In the genomic region with DNA sequence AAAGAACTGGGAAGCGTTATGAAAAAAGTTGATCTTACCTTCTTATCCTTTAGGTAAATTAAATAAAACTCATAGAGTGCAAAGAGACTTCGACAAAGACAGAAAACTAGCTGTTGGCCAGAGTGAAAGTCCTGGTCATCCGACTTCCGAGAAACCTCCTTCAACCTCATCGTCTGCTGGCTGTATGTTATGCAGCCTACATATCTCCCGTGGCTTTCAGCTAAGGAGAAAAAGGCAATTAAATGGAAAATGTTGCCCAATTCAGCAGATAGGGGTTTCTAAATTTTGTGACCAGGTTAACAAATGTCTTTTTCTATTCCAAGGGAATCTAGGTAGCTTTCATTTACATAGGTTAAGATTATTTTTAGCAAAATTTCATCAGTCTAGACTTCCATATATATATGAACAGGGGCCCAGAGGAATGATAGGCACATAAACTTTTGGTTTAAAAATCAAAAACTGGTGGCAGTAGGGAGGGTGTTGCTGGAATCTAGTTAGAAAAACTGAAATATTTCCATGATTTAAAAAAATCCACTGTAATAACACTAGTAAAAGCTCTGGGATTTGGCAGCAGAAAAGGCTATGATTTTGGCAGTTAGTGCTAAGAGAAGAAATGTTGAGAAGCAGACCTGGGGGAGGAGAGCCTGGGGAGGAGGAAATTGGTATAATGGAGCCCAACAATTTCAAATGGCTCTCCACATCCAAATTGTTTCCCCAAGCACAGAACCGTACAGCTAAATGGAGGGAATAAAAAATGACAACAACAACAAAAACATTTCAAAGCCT, we compare ENCODE assay signal across 22 cellular contexts. TPM values are rescaled to one million over a fixed set of nuclear protein-coding genes. Genes with fewer than 3 reads are reported as not detected.
DNase-seq lines count a peak whose midpoint lies in the region; TF ChIP-seq lines count a peak whose summit lies in the region.
"Had no signal": no experiment of that assay in that cellular context is flagged by ENCODE, and none has a peak within 500 bp of the region (broad histone marks: within the 10 kb centered on the region; RNA-seq: fewer than 3 reads in every experiment).

No MANE protein-coding gene starts in this region.

- H3K27me3 Mint-ChIP-seq in HFFc6 (ENCODE audit: insufficient read depth) (peaks cover 2% of the 10 kb centered on the region), chondrocyte (ENCODE audit: low read depth) (no peaks in the 10 kb centered on the region)
- H3K27me3 Mint-ChIP-seq: activated CD4-positive, alpha-beta memory T cell treated with anti-CD3 and anti-CD28 coated beads, Interleukin-2, amount 10 ng/mL, durations not matched to agents 7 days and 5 days; activated naive CD4-positive, alpha-beta T cell treated with anti-CD3 and anti-CD28 coated beads, Interleukin-2, amount 10 ng/mL, durations not matched to agents 7 days and 5 days had no signal

- H3K27ac ChIP-seq in muscle layer of colon (ENCODE audit: low read depth, low read length) (peak overlapping the region; percentile 39), transverse colon (peak overlapping the region; percentile 67 to 77 (median 68))
- H3K27ac ChIP-seq: gastrocnemius medialis, neutrophil had no signal

- TF ChIP-seq CTCF in HFFc6 (IDR thresholded peaks at IDR 0.05) (no peak), chondrocyte (IDR thresholded peaks at IDR 0.05) (no peak), transverse colon (IDR thresholded peaks at IDR 0.05) (no peak)

- H3K27me3 ChIP-seq in muscle layer of colon (ENCODE audit: control insufficient read depth in 1 of 2, insufficient read depth in 2 of 2, low read length in 2 of 2) (no peaks in the 10 kb centered on the region), transverse colon (no peaks in the 10 kb centered on the region)
- H3K27me3 ChIP-seq: gastrocnemius medialis, neutrophil had no signal

- H3K27ac Mint-ChIP-seq in HFFc6 (peak overlapping the region; percentile 85), chondrocyte (ENCODE audit: unreplicated experiment) (peak overlapping the region; percentile 89)
- H3K27ac Mint-ChIP-seq: activated CD4-positive, alpha-beta memory T cell treated with anti-CD3 and anti-CD28 coated beads, Interleukin-2, amount 10 ng/mL, durations not matched to agents 7 days and 5 days; activated naive CD4-positive, alpha-beta T cell treated with anti-CD3 and anti-CD28 coated beads, Interleukin-2, amount 10 ng/mL, durations not matched to agents 7 days and 5 days; stimulated activated effector memory CD8-positive, alpha-beta T cell treated with anti-CD3 and anti-CD28 coated beads, Interleukin-12 subunit alpha, Interleukin-12 subunit beta, amount 100 ng/mL, for 72 hours had no signal

- TF ChIP-seq EP300 in transverse colon (IDR thresholded peaks at IDR 0.05; ENCODE audit: low read depth) = no peak

- H3K4me3 Mint-ChIP-seq in HFFc6 = peak overlapping the region; percentile 66
- H3K4me3 Mint-ChIP-seq in chondrocyte (ENCODE audit: unreplicated experiment) = no peak overlapping the region
- H3K4me3 Mint-ChIP-seq: activated CD4-positive, alpha-beta memory T cell treated with anti-CD3 and anti-CD28 coated beads, Interleukin-2, amount 10 ng/mL, durations not matched to agents 7 days and 5 days; activated naive CD4-positive, alpha-beta T cell treated with anti-CD3 and anti-CD28 coated beads, Interleukin-2, amount 10 ng/mL, durations not matched to agents 7 days and 5 days; stimulated activated effector memory CD8-positive, alpha-beta T cell treated with anti-CD3 and anti-CD28 coated beads, Interleukin-12 subunit alpha, Interleukin-12 subunit beta, amount 100 ng/mL, for 72 hours had no signal

- H3K36me3 Mint-ChIP-seq in HFFc6 (ENCODE audit: low read depth) = peaks cover 51% of the 10 kb centered on the region
- H3K36me3 Mint-ChIP-seq in chondrocyte (ENCODE audit: low read depth) = peaks cover 9% of the 10 kb centered on the region
- H3K36me3 Mint-ChIP-seq: activated naive CD4-positive, alpha-beta T cell treated with anti-CD3 and anti-CD28 coated beads, Interleukin-2, amount 10 ng/mL, durations not matched to agents 7 days and 5 days; stimulated activated effector memory CD8-positive, alpha-beta T cell treated with anti-CD3 and anti-CD28 coated beads, Interleukin-12 subunit alpha, Interleukin-12 subunit beta, amount 100 ng/mL, for 72 hours had no signal

- H3K4me1 Mint-ChIP-seq in HFFc6 (ENCODE audit: low read depth) (peaks cover 81% of the 10 kb centered on the region), chondrocyte (ENCODE audit: low read depth) (peaks cover 90% of the 10 kb centered on the region)
- H3K4me1 Mint-ChIP-seq: activated CD4-positive, alpha-beta memory T cell treated with anti-CD3 and anti-CD28 coated beads, Interleukin-2, amount 10 ng/mL, durations not matched to agents 7 days and 5 days; activated naive CD4-positive, alpha-beta T cell treated with anti-CD3 and anti-CD28 coated beads, Interleukin-2, amount 10 ng/mL, durations not matched to agents 7 days and 5 days; stimulated activated effector memory CD8-positive, alpha-beta T cell treated with anti-CD3 and anti-CD28 coated beads, Interleukin-12 subunit alpha, Interleukin-12 subunit beta, amount 100 ng/mL, for 72 hours had no signal

- H3K4me1 ChIP-seq in muscle layer of colon (ENCODE audit: insufficient read depth, low read length) = peaks cover 40% of the 10 kb centered on the region
- H3K4me1 ChIP-seq in transverse colon = peaks cover 0 to 33% (median 27%) of the 10 kb centered on the region in 4 donors
- H3K4me1 ChIP-seq: gastrocnemius medialis had no signal

- no peak overlapping the region for H3K9ac ChIP-seq in muscle layer of colon (ENCODE audit: low read length)

- TF ChIP-seq POLR2A in transverse colon (IDR thresholded peaks at IDR 0.05) = no peak

- H3K9me3 ChIP-seq in muscle layer of colon (ENCODE audit: low read length) = no peaks in the 10 kb centered on the region
- no peaks in the 10 kb centered on the region for H3K9me3 ChIP-seq in transverse colon
- H3K9me3 ChIP-seq: gastrocnemius medialis, neutrophil had no signal

- in situ Hi-C loops in transverse colon (cut with MboI; ENCODE audit: low pct_ligation_motif_present in 1 of 4, low pct_unique_long_range_greater_than_20kb in 1 of 4, low sequenced_read_pairs in 3 of 4) = no loop called here

- WGBS in transverse colon (ENCODE audit: low coverage in 1 of 2), 2 donors = 39 to 64% methylated on average over 7 of the region's 7 CpGs

- no peaks in the 10 kb centered on the region for H3K9me3 Mint-ChIP-seq in HFFc6
- H3K9me3 Mint-ChIP-seq in chondrocyte (ENCODE audit: low read depth) = no peaks in the 10 kb centered on the region
- H3K9me3 Mint-ChIP-seq: activated CD4-positive, alpha-beta memory T cell treated with anti-CD3 and anti-CD28 coated beads, Interleukin-2, amount 10 ng/mL, durations not matched to agents 7 days and 5 days; activated naive CD4-positive, alpha-beta T cell treated with anti-CD3 and anti-CD28 coated beads, Interleukin-2, amount 10 ng/mL, durations not matched to agents 7 days and 5 days; stimulated activated effector memory CD8-positive, alpha-beta T cell treated with anti-CD3 and anti-CD28 coated beads, Interleukin-12 subunit alpha, Interleukin-12 subunit beta, amount 100 ng/mL, for 72 hours had no signal

- intact Hi-C loops in transverse colon (cut with DNase I; ENCODE audit: low total_unique reads) = no loop called here

- DNase-seq in HFFc6 (no peak), chondrocyte (ENCODE audit: low spot score) (no peak), transverse colon (no peak), NCI-H128 (lab: John Stamatoyannopoulos, UW; ENCODE audit: unreplicated experiment) (no peak), NCI-H446 treated with DMSO at 0.1 percent for 48 hours (lab: John Stamatoyannopoulos, UW) (no peak), NOMO-1 treated with dmso at 0.1 percent for 144 hours (lab: John Stamatoyannopoulos, UW; ENCODE audit: unreplicated experiment) (no peak)
- DNase-seq: activated CD4-positive, alpha-beta memory T cell treated with anti-CD3 and anti-CD28 coated beads, Interleukin-2, amount 10 ng/mL, durations not matched to agents 7 days and 5 days; activated naive CD4-positive, alpha-beta T cell treated with anti-CD3 and anti-CD28 coated beads, Interleukin-2, amount 10 ng/mL, durations not matched to agents 7 days and 5 days; activated T-cell treated with anti-CD3 and anti-CD28 coated beads, Interleukin-2, amount 50 U/mL, for 1 hour; AML-193; cortex of kidney; DND-41; gastrocnemius medialis; Kasumi-1; NCI-H1105; NCI-H748 treated with DMSO at 0.1 percent for 48 hours; OCI-M1; right cardiac atrium; SIG-M5 had no signal

- no peaks in the 10 kb centered on the region for H3K36me3 ChIP-seq in muscle layer of colon (ENCODE audit: insufficient read depth, low read length)
- no peaks in the 10 kb centered on the region for H3K36me3 ChIP-seq in transverse colon
- H3K36me3 ChIP-seq: gastrocnemius medialis, neutrophil had no signal

- H3K4me3 ChIP-seq in muscle layer of colon (ENCODE audit: low read depth in 1 of 2, low read length in 2 of 2) (peak overlapping the region in 1 of 2 donors; percentile 8), transverse colon (no peak overlapping the region)
- H3K4me3 ChIP-seq: gastrocnemius medialis had no signal

RNA-seq across cellular contexts. Expression of a gene that starts 32.1 kb away (rescaled TPM):
- 100 to 1,000 TPM; 256 to 360 (median 323) TPM for total RNA-seq in HFFc6 (2021; fragmentation: NEBNext Ultra II Directional; extraction: Animal tissue kit (Norgen Biotek cat#: 25700))
- 177 to 287 TPM (median 260 TPM) in 3 replicates for total RNA-seq in chondrocyte
- 10 to 100 TPM; 13.9 to 18.3 (median 15.3) TPM for total RNA-seq in transverse colon
